Comparison of ENCODE assay signal across 20 cellular contexts in genomic region chr2:309148-309969, GRCh38. TPM values are rescaled to one million over a fixed set of nuclear protein-coding genes. Genes with fewer than 3 reads are reported as not detected.
DNase-seq lines count a peak whose midpoint lies in the region; ATAC-seq and TF ChIP-seq lines count a peak whose summit lies in the region.
"Had no signal": no experiment of that assay in that cellular context is flagged by ENCODE, and none has a peak within 500 bp of the region (broad histone marks: within the 10 kb centered on the region; RNA-seq: fewer than 3 reads in every experiment).

No MANE protein-coding gene starts in this region.

- H3K27me3 Mint-ChIP-seq in endodermal cell (ENCODE audit: insufficient read depth) (no peaks in the 10 kb centered on the region), nephron progenitor cell (ENCODE audit: low read depth, poor library complexity) (no peaks in the 10 kb centered on the region)

- H4K20me1 ChIP-seq in DND-41 (ENCODE audit: insufficient read depth, low read length): no peaks in the 10 kb centered on the region

- H2AFZ ChIP-seq in DND-41 (ENCODE audit: low read depth, low read length): no peak overlapping the region
- H2AFZ ChIP-seq: PC-9 had no signal

- no peak for TF ChIP-seq CTCF in DND-41 (IDR thresholded peaks at IDR 0.05; ENCODE audit: borderline replicate concordance, extremely low read depth, low read length, poor library complexity, severe bottlenecking)
- no peak for TF ChIP-seq CTCF in endodermal cell (conservative IDR thresholded peaks at IDR 0.05)
- no peak for TF ChIP-seq CTCF in nephron progenitor cell (IDR thresholded peaks at IDR 0.05)

- H3K4me3 ChIP-seq in DND-41 (ENCODE audit: low read depth in 1 of 2, low read length in 2 of 2): no peak overlapping the region
- H3K4me3 ChIP-seq in HUES48 (ENCODE audit: low read depth, low read length): no peak overlapping the region
- no peak overlapping the region for H3K4me3 ChIP-seq in endodermal cell (ENCODE audit: low read length)
- H3K4me3 ChIP-seq: coronary artery, gastroesophageal sphincter, PC-9, sigmoid colon, testis had no signal

- H3K27ac Mint-ChIP-seq in endodermal cell: peak overlapping the region; percentile 87
- no peak overlapping the region for H3K27ac Mint-ChIP-seq in nephron progenitor cell

- DNase-seq in DND-41 (peak; percentile 12), endodermal cell (peak; percentile 97), nephron progenitor cell (peak; percentile 19), superior temporal gyrus (ENCODE audit: extremely low spot score) (no peak)
- no peak for DNase-seq in activated CD4-positive, CD25-positive, alpha-beta regulatory T cell (lab: John Stamatoyannopoulos, UW)
- DNase-seq: activated CD4-positive, alpha-beta T cell treated with anti-CD3 and anti-CD28 coated beads for 4 hours; activated CD8-positive, alpha-beta memory T cell treated with anti-CD3 and anti-CD28 coated beads, Interleukin-2, amount 50 U/mL, for 48 hours; aorta; NCI-H526 treated with DMSO at 0.1 percent for 48 hours; occipital lobe; PC-9; sigmoid colon; stimulated activated CD4-positive, alpha-beta T cell treated with anti-CD3 and anti-CD28 coated beads, Interleukin-1b, Interleukin-23, amount 100 ng/mL, for 48 hours; testis had no signal

- H3K36me3 Mint-ChIP-seq in endodermal cell (ENCODE audit: low read depth) (no peaks in the 10 kb centered on the region), nephron progenitor cell (ENCODE audit: low read depth) (no peaks in the 10 kb centered on the region)

- H3K9me3 ChIP-seq in DND-41 (ENCODE audit: insufficient read depth, low read length, severe bottlenecking) (no peaks in the 10 kb centered on the region), HUES48 (ENCODE audit: control insufficient read depth, insufficient read depth, low read length) (no peaks in the 10 kb centered on the region), endodermal cell (ENCODE audit: control insufficient read depth, low read length) (no peaks in the 10 kb centered on the region)
- H3K9me3 ChIP-seq: gastroesophageal sphincter, sigmoid colon, testis had no signal

- H3K4me3 Mint-ChIP-seq in endodermal cell (no peak overlapping the region), nephron progenitor cell (no peak overlapping the region)

- 58 to 77% methylated on average over 4 to 13 of the region's 13 CpGs for WGBS in endodermal cell (ENCODE audit: insufficient coverage in 1 of 2, insufficient read length in 1 of 2), 2 experiments

- H3K9me3 Mint-ChIP-seq in endodermal cell (no peaks in the 10 kb centered on the region), nephron progenitor cell (no peaks in the 10 kb centered on the region)

- no peaks in the 10 kb centered on the region for H3K36me3 ChIP-seq in DND-41 (ENCODE audit: insufficient read depth, low read length)
- H3K36me3 ChIP-seq in HUES48 (ENCODE audit: control insufficient read depth, insufficient read depth, low read length): no peaks in the 10 kb centered on the region
- no peaks in the 10 kb centered on the region for H3K36me3 ChIP-seq in endodermal cell (ENCODE audit: control insufficient read depth, insufficient read depth, low read length)
- H3K36me3 ChIP-seq: gastroesophageal sphincter, sigmoid colon had no signal

- H3K9ac ChIP-seq in DND-41 (ENCODE audit: low read depth, low read length): no peak overlapping the region
- peak overlapping the region; percentile 38 for H3K9ac ChIP-seq in HUES48 (ENCODE audit: low read depth, low read length)
- no peak overlapping the region for H3K9ac ChIP-seq in endodermal cell (ENCODE audit: extremely low read depth, low read length, poor library complexity, severe bottlenecking)
- H3K9ac ChIP-seq: KMS-11 had no signal

- peak; percentile 55 for ATAC-seq in DND-41 (ENCODE audit: insufficient read depth, low read depth)
- ATAC-seq in GM18909 (IDR thresholded peaks at IDR 0.05; ENCODE audit: poor library complexity, unreplicated experiment): no peak
- ATAC-seq in GM18870 (IDR thresholded peaks at IDR 0.05; ENCODE audit: unreplicated experiment): no peak
- ATAC-seq: gastroesophageal sphincter had no signal

- H3K27me3 ChIP-seq in DND-41 (ENCODE audit: insufficient read depth, low read length, poor library complexity) (no peaks in the 10 kb centered on the region), HUES48 (ENCODE audit: control insufficient read depth, insufficient read depth, low read length) (no peaks in the 10 kb centered on the region), endodermal cell (ENCODE audit: control insufficient read depth, insufficient read depth, low read length, poor library complexity, severe bottlenecking) (no peaks in the 10 kb centered on the region)
- H3K27me3 ChIP-seq: testis had no signal

- H3K27ac ChIP-seq in DND-41 (ENCODE audit: low read length): no peak overlapping the region
- peak overlapping the region; percentile 97 for H3K27ac ChIP-seq in HUES48 (ENCODE audit: low read depth, low read length)
- peak overlapping the region; percentile 91 for H3K27ac ChIP-seq in endodermal cell (ENCODE audit: low read depth, low read length)
- H3K27ac ChIP-seq: coronary artery, gastroesophageal sphincter, KMS-11, PC-9, sigmoid colon, testis had no signal

- H3K4me1 ChIP-seq in DND-41 (ENCODE audit: insufficient read depth, low read length): no peaks in the 10 kb centered on the region
- peaks cover 18% of the 10 kb centered on the region for H3K4me1 ChIP-seq in HUES48 (ENCODE audit: control insufficient read depth, insufficient read depth, low read length)
- H3K4me1 ChIP-seq in endodermal cell (ENCODE audit: control insufficient read depth, insufficient read depth, low read length): no peaks in the 10 kb centered on the region
- H3K4me1 ChIP-seq: gastroesophageal sphincter, sigmoid colon, testis had no signal

- H3K4me1 Mint-ChIP-seq in endodermal cell: peaks cover 14% of the 10 kb centered on the region
- peaks cover 39% of the 10 kb centered on the region for H3K4me1 Mint-ChIP-seq in nephron progenitor cell

- H3K4me2 ChIP-seq in DND-41 (ENCODE audit: insufficient read depth, low read length): no peak overlapping the region
- H3K4me2 ChIP-seq: KMS-11, PC-9 had no signal

- H3K79me2 ChIP-seq in DND-41 (ENCODE audit: insufficient read depth, low read length): no peaks in the 10 kb centered on the region

RNA-seq across cellular contexts. Expression of gene ALKAL2, which starts 21.5 kb away (rescaled TPM):
- total RNA-seq in endodermal cell: under 1 TPM; 0.44 to 0.53 TPM
- 4.5 TPM for polyA plus RNA-seq in endodermal cell (2013, experiment 1 of 2)
- polyA plus RNA-seq in endodermal cell (2013, experiment 2 of 2): 5.1 TPM
- total RNA-seq: PC-9 had no signal

RNA-seq across cellular contexts. Expression of gene ACP1, which starts 44.6 kb away (rescaled TPM):
- 100 to 1,000 TPM; 111 to 144 TPM for total RNA-seq in endodermal cell
- polyA plus RNA-seq in endodermal cell (2013, experiment 1 of 2): 171 TPM
- 164 TPM for polyA plus RNA-seq in endodermal cell (2013, experiment 2 of 2)

RNA-seq across cellular contexts. Expression of gene SH3YL1, which starts 45.5 kb away (rescaled TPM):
- total RNA-seq in endodermal cell: 10 to 100 TPM; 33.6 to 39.0 TPM
- 39.0 TPM for polyA plus RNA-seq in endodermal cell (2013, experiment 1 of 2)
- polyA plus RNA-seq in endodermal cell (2013, experiment 2 of 2): 30.5 TPM

Comparison
In these comparisons a context has a peak if more than half of its experiments do, and no peak if none do; other contexts are left out.
1. DNase-seq: peak in DND-41 (single experiment), endodermal cell (single experiment) and nephron progenitor cell (single experiment); none in activated CD4-positive, CD25-positive, alpha-beta regulatory T cell (0 of 4) and superior temporal gyrus (single experiment).